ENCODE assay signal across 9 cellular contexts in genomic region chr3:30577788-30578187, GRCh38. TPM values are rescaled to one million over a fixed set of nuclear protein-coding genes. Genes with fewer than 3 reads are reported as not detected.
DNase-seq lines count a peak whose midpoint lies in the region; ATAC-seq and TF ChIP-seq lines count a peak whose summit lies in the region.
"Had no signal": no experiment of that assay in that cellular context is flagged by ENCODE, and none has a peak within 500 bp of the region (broad histone marks: within the 10 kb centered on the region; RNA-seq: fewer than 3 reads in every experiment).

No MANE protein-coding gene starts in this region.

- H3K9me3 ChIP-seq in PC-3 (ENCODE audit: low read length) (peaks cover 4% of the 10 kb centered on the region; the same call in 1 of the 2 replicates), smooth muscle cell (replicated peaks; ENCODE audit: low read depth) (no peaks in the 10 kb centered on the region)
- H3K9me3 ChIP-seq: left lung had no signal

- TF ChIP-seq CTCF in PC-3 (conservative IDR thresholded peaks at IDR 0.05; ENCODE audit: low read depth, low read length) (no peak), smooth muscle cell (IDR thresholded peaks at IDR 0.05; ENCODE audit: borderline replicate concordance, insufficient read depth, poor library complexity, severe bottlenecking) (no peak)

- no peak overlapping the region for H3K4me3 ChIP-seq in PC-3 (ENCODE audit: low read length)
- no peak overlapping the region for H3K4me3 ChIP-seq in smooth muscle cell
- H3K4me3 ChIP-seq: left lung had no signal

- H3K27me3 ChIP-seq in PC-3 (ENCODE audit: low read length) (no peaks in the 10 kb centered on the region), smooth muscle cell (ENCODE audit: low read depth) (no peaks in the 10 kb centered on the region)
- H3K27me3 ChIP-seq: left lung had no signal

- H3K4me1 ChIP-seq in PC-3 (ENCODE audit: insufficient read depth, low read length) (peaks cover 22% of the 10 kb centered on the region), smooth muscle cell (ENCODE audit: low read depth) (peaks cover 7% of the 10 kb centered on the region)

- ATAC-seq in GM18909 (IDR thresholded peaks at IDR 0.05; ENCODE audit: poor library complexity, unreplicated experiment), result peak; percentile 88
- ATAC-seq in HG02610 (IDR thresholded peaks at IDR 0.05; ENCODE audit: unreplicated experiment), result peak; percentile 65
- no peak for ATAC-seq in PC-3
- ATAC-seq in HG03520 (IDR thresholded peaks at IDR 0.05; ENCODE audit: unreplicated experiment), result no peak

- BruUV-seq in PC-3 (replicated peaks; lab: Mats Ljungman, UMichigan), result no TSS peak

- H3K9ac ChIP-seq in PC-3 (ENCODE audit: low read length), result peak overlapping the region; percentile 25
- no peak overlapping the region for H3K9ac ChIP-seq in smooth muscle cell (ENCODE audit: low read depth)

- POLR2A ChIA-PET in PC-3 (lab: Charles Lee; ENCODE audit: unreplicated experiment), result interaction anchor here (0.6 kb wide), 1 partner anchor 52 kb away, joined by 3 read pairs; no protein-coding TSS in a partner anchor

- peak overlapping the region; percentile 83 for H3K27ac ChIP-seq in PC-3 (ENCODE audit: low read length)
- peak overlapping the region; percentile 64 for H3K27ac ChIP-seq in smooth muscle cell (ENCODE audit: low read depth)

- H3K4me2 ChIP-seq in PC-3 (ENCODE audit: low read length), result peak overlapping the region; percentile 32
- H3K4me2 ChIP-seq in smooth muscle cell, result peak overlapping the region; percentile 19

- H2AFZ ChIP-seq in PC-3 (ENCODE audit: low read length), result no peak overlapping the region
- H2AFZ ChIP-seq in smooth muscle cell (ENCODE audit: low read depth), result no peak overlapping the region

- H3K36me3 ChIP-seq in PC-3 (ENCODE audit: low read depth, low read length) (no peaks in the 10 kb centered on the region; the same call in 1 of the 2 replicates), smooth muscle cell (ENCODE audit: low read depth) (no peaks in the 10 kb centered on the region)
- H3K36me3 ChIP-seq: left lung had no signal

- H4K20me1 ChIP-seq in PC-3 (ENCODE audit: low read length), result no peaks in the 10 kb centered on the region
- no peaks in the 10 kb centered on the region for H4K20me1 ChIP-seq in smooth muscle cell (ENCODE audit: low read depth)

- no peak for DNase-seq in PC-3
- no peak for DNase-seq in smooth muscle cell (lab: John Stamatoyannopoulos, UW; ENCODE audit: unreplicated experiment)
- DNase-seq in activated CD8-positive, alpha-beta memory T cell treated with anti-CD3 and anti-CD28 coated beads, Interleukin-2, amount 50 U/mL, for 48 hours, result no peak
- DNase-seq in NCI-H1694 treated with DMSO at 0.1 percent for 48 hours (lab: John Stamatoyannopoulos, UW), result no peak
- DNase-seq: NCI-H1048 had no signal

- CTCF ChIA-PET in PC-3 (lab: Charles Lee), result no interaction called here

- intact Hi-C loops in PC-3 (cut with micrococcal nuclease), result loop anchor here (1.0 to 2.0 kb wide), 6 partner anchors 19 to 112 kb away; partner anchors contain the start of gene TGFBR2

- H3K79me2 ChIP-seq in PC-3 (ENCODE audit: low read length), result no peaks in the 10 kb centered on the region
- H3K79me2 ChIP-seq in smooth muscle cell (ENCODE audit: low read depth), result no peaks in the 10 kb centered on the region

- H3F3A ChIP-seq in PC-3 (ENCODE audit: low read length, unreplicated experiment) (peaks cover 3% of the 10 kb centered on the region), smooth muscle cell (ENCODE audit: low read depth) (no peaks in the 10 kb centered on the region)

- no peaks in the 10 kb centered on the region for H3K9me2 ChIP-seq in PC-3 (replicated peaks; ENCODE audit: low read length)

RNA-seq across cellular contexts. Expression of gene TGFBR2, which starts 28.6 kb away (rescaled TPM):
- 48.2 and 55.9 TPM in 2 replicates for total RNA-seq in PC-3 (2014; rRNA removed)
- 53.7 and 60.9 TPM in 2 replicates for total RNA-seq in smooth muscle cell
- polyA plus RNA-seq in smooth muscle cell, result 37.5 and 39.6 TPM in 2 replicates

Comparison
In these comparisons a context has a peak if more than half of its experiments do, and no peak if none do; other contexts are left out.
1. ATAC-seq: peak in GM18909 (single experiment) and HG02610 (single experiment); none in PC-3 (single experiment) and HG03520 (single experiment).